ENCODE assay signal across 1 cellular context in genomic region chr3:115081444-115081843, GRCh38.
TF ChIP-seq lines count a peak whose summit lies in the region.

No MANE protein-coding gene starts in this region.

TF ChIP-seq in SK-N-SH treated with all-trans-retinoic acid at 6 μM for 48 hours, 23 proteins besides CTCF, POLR2A, EP300 and RAD21 (continued from another document):
- TF ChIP-seq, protein P1, sequence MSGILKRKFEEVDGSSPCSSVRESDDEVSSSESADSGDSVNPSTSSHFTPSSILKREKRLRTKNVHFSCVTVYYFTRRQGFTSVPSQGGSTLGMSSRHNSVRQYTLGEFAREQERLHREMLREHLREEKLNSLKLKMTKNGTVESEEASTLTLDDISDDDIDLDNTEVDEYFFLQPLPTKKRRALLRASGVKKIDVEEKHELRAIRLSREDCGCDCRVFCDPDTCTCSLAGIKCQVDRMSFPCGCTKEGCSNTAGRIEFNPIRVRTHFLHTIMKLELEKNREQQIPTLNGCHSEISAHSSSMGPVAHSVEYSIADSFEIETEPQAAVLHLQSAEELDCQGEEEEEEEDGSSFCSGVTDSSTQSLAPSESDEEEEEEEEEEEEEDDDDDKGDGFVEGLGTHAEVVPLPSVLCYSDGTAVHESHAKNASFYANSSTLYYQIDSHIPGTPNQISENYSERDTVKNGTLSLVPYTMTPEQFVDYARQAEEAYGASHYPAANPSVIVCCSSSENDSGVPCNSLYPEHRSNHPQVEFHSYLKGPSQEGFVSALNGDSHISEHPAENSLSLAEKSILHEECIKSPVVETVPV (CRISPR knock-in tag; IDR thresholded peaks at IDR 0.05): no peak
- TF ChIP-seq CSDC2 (CRISPR knock-in tag; IDR thresholded peaks at IDR 0.05) (no peak), ESRRG (CRISPR knock-in tag; IDR thresholded peaks at IDR 0.05) (no peak), ZFP30 (CRISPR knock-in tag; IDR thresholded peaks at IDR 0.05) (no peak), ISL1 (CRISPR knock-in tag; IDR thresholded peaks at IDR 0.05) (no peak), OSR1 (CRISPR knock-in tag; IDR thresholded peaks at IDR 0.05) (no peak), GLIS3 (CRISPR knock-in tag; IDR thresholded peaks at IDR 0.05) (no peak)
